ENCODE assay signal across 8 cellular contexts in the genomic region with DNA sequence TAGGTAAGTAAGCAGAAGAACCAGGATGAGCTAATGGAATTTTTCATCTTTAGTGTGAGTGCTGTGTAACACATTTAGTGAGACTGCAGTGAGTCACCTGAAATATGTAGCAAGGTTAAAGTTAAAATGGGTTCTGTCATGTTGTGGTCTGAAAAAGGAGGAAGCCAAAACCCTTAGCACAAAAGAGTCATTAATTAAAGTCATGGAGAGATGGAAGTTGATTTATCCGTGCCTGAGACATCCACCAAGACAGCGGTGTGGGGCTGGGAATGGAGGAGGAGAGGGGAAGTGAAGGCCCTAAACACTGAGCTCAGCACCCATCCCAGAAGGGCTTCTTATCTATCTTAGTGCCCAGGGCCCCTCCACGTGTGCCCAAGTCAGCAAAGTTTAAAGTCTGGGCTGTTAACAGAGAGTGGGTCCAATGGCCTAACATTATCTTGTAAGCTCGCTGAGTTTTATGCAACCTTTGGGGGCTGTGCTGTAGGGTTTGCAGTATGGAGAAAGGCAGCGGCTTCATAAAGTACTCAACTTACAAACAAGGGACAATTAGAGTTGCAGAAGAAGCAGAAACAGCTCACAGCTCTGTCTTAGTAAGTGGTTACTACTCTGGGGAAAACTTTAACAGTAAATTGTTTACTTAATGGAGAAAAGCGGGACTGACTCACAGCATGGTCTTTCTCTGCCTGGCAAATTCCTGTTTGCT. TPM values are rescaled to one million over a fixed set of nuclear protein-coding genes. Genes with fewer than 3 reads are reported as not detected.
DNase-seq lines count a peak whose midpoint lies in the region; ATAC-seq and TF ChIP-seq lines count a peak whose summit lies in the region.

No MANE protein-coding gene starts in this region.

- H3K27ac ChIP-seq in HCT116 (ENCODE audit: low read depth, low read length) (no peak overlapping the region), SK-N-SH (ENCODE audit: low read depth in 2 of 2, low read length in 1 of 2) (peak overlapping the region; percentile 4 to 83; a peak in 3 of 4 replicates), esophagus squamous epithelium (peak overlapping the region; percentile 62 to 78 (median 71))

- H2AFZ ChIP-seq in HCT116 (ENCODE audit: low read depth, low read length, poor library complexity, severe bottlenecking) (no peak overlapping the region), SK-N-SH (ENCODE audit: low read depth) (peak overlapping the region; percentile 71)

- H3K36me3 ChIP-seq in HCT116 (ENCODE audit: control insufficient read depth in 1 of 2, insufficient read depth in 2 of 2, low read length in 2 of 2), result peaks cover 18 to 20% of the 10 kb centered on the region in 2 experiments; a peak in 3 of 4 replicates
- H3K36me3 ChIP-seq in SK-N-SH (replicated peaks in 1 of 2; ENCODE audit: control insufficient read depth in 1 of 2, insufficient read depth in 2 of 2, low read length in 1 of 2), result no peaks in the 10 kb centered on the region
- H3K36me3 ChIP-seq in esophagus squamous epithelium, result peaks cover 0 to 44% (median 0%) of the 10 kb centered on the region in 3 donors

- H3K9me2 ChIP-seq in HCT116 (ENCODE audit: insufficient read depth) (no peaks in the 10 kb centered on the region), SK-N-SH (no peaks in the 10 kb centered on the region)

- H3K4me3 Mint-ChIP-seq in stimulated activated naive B cell treated with anti-CD40 and anti-IgM and Interleukin-4, amounts not matched to agents 10 μg/mL and 1 μg/mL and 100 μg/mL, for 72 hours, result no peak overlapping the region
- H3K4me3 Mint-ChIP-seq in stimulated activated memory B cell treated with anti-CD40 and anti-IgM and Interleukin-4, amounts not matched to agents 10 μg/mL and 1 μg/mL and 100 μg/mL, for 72 hours, result no peak overlapping the region
- H3K4me3 Mint-ChIP-seq in activated CD4-positive, alpha-beta T cell treated with anti-CD3 and anti-CD28 coated beads, Interleukin-2, amount 10 ng/mL, durations not matched to agents 7 days and 5 days, result no peak overlapping the region

- H3K79me2 ChIP-seq in HCT116 (ENCODE audit: insufficient read depth, low read length), result peaks cover 74% of the 10 kb centered on the region
- no peaks in the 10 kb centered on the region for H3K79me2 ChIP-seq in SK-N-SH (ENCODE audit: insufficient read depth)

- TF ChIP-seq EP300 in SK-N-SH (IDR thresholded peaks at IDR 0.05; ENCODE audit: borderline replicate concordance in 1 of 2, low read depth in 1 of 2, low read length in 1 of 2), result peak; percentile 32 to 81; a peak in 3 of 4 replicates

- H3K27me3 Mint-ChIP-seq in stimulated activated naive B cell treated with anti-CD40 and anti-IgM and Interleukin-4, amounts not matched to agents 10 μg/mL and 1 μg/mL and 100 μg/mL, for 72 hours, result no peaks in the 10 kb centered on the region
- no peaks in the 10 kb centered on the region for H3K27me3 Mint-ChIP-seq in stimulated activated memory B cell treated with anti-CD40 and anti-IgM and Interleukin-4, amounts not matched to agents 10 μg/mL and 1 μg/mL and 100 μg/mL, for 72 hours
- H3K27me3 Mint-ChIP-seq in activated CD4-positive, alpha-beta T cell treated with anti-CD3 and anti-CD28 coated beads, Interleukin-2, amount 10 ng/mL, durations not matched to agents 7 days and 5 days, result no peaks in the 10 kb centered on the region

- H3F3A ChIP-seq in SK-N-SH (replicated peaks; ENCODE audit: insufficient read depth), result peaks cover 11% of the 10 kb centered on the region

- no peaks in the 10 kb centered on the region for H3K9me3 Mint-ChIP-seq in stimulated activated naive B cell treated with anti-CD40 and anti-IgM and Interleukin-4, amounts not matched to agents 10 μg/mL and 1 μg/mL and 100 μg/mL, for 72 hours
- H3K9me3 Mint-ChIP-seq in stimulated activated memory B cell treated with anti-CD40 and anti-IgM and Interleukin-4, amounts not matched to agents 10 μg/mL and 1 μg/mL and 100 μg/mL, for 72 hours, result no peaks in the 10 kb centered on the region
- H3K9me3 Mint-ChIP-seq in activated CD4-positive, alpha-beta T cell treated with anti-CD3 and anti-CD28 coated beads, Interleukin-2, amount 10 ng/mL, durations not matched to agents 7 days and 5 days, result no peaks in the 10 kb centered on the region

- H3K27me3 ChIP-seq in HCT116 (ENCODE audit: insufficient read depth, low read length) (no peaks in the 10 kb centered on the region), SK-N-SH (ENCODE audit: insufficient read depth) (no peaks in the 10 kb centered on the region), esophagus squamous epithelium (no peaks in the 10 kb centered on the region)

- no peak overlapping the region for H3K4me2 ChIP-seq in HCT116 (ENCODE audit: low read length)
- 0 out of 2 replicates have a peak overlapping the region, but pooled peaks have one; percentile 55 for H3K4me2 ChIP-seq in SK-N-SH

- intact Hi-C loops in HCT116 (cut with micrococcal nuclease), result no loop called here
- intact Hi-C loops in esophagus squamous epithelium (cut with DNase I), result no loop called here

- RAD21 ChIA-PET in HCT116 (lab: Charles Lee; ENCODE audit: low non-redundant PET in 1 of 2, low total read pairs in 2 of 2, uncharacterized antibody in 2 of 2, unreplicated experiment in 2 of 2), result no interaction called here

- 0 out of 2 replicates have a peak, but pooled peaks cover 4% of the 10 kb centered on the region for H4K20me1 ChIP-seq in HCT116 (ENCODE audit: insufficient read depth)
- H4K20me1 ChIP-seq in SK-N-SH (ENCODE audit: insufficient read depth), result no peaks in the 10 kb centered on the region

- no peak overlapping the region for H3K4me3 ChIP-seq in HCT116 (replicated peaks in 1 of 2; ENCODE audit: low read depth in 1 of 2, low read length in 2 of 2)
- H3K4me3 ChIP-seq in SK-N-SH (ENCODE audit: low read depth in 2 of 2, low read length in 1 of 2), result no peak overlapping the region
- H3K4me3 ChIP-seq in esophagus squamous epithelium, result no peak overlapping the region

- peak overlapping the region; percentile 3 for H3K27ac Mint-ChIP-seq in stimulated activated naive B cell treated with anti-CD40 and anti-IgM and Interleukin-4, amounts not matched to agents 10 μg/mL and 1 μg/mL and 100 μg/mL, for 72 hours
- H3K27ac Mint-ChIP-seq in stimulated activated memory B cell treated with anti-CD40 and anti-IgM and Interleukin-4, amounts not matched to agents 10 μg/mL and 1 μg/mL and 100 μg/mL, for 72 hours, result no peak overlapping the region
- no peak overlapping the region for H3K27ac Mint-ChIP-seq in activated CD4-positive, alpha-beta T cell treated with anti-CD3 and anti-CD28 coated beads, Interleukin-2, amount 10 ng/mL, durations not matched to agents 7 days and 5 days

- TF ChIP-seq CTCF in HCT116 (IDR thresholded peaks at IDR 0.05 in 2 of 3, conservative IDR thresholded peaks at IDR 0.05 in 1 of 3; ENCODE audit: borderline replicate concordance in 1 of 3, insufficient read depth in 1 of 3, low read depth in 2 of 3, low read length in 2 of 3) (no peak), SK-N-SH (IDR thresholded peaks at IDR 0.05) (no peak), esophagus squamous epithelium (IDR thresholded peaks at IDR 0.05) (no peak)

- H3K4me1 ChIP-seq in HCT116 (ENCODE audit: control insufficient read depth in 1 of 2, insufficient read depth in 2 of 2, low read length in 2 of 2) (peaks cover under 1 to 3% of the 10 kb centered on the region in 2 experiments; a peak in 2 of 4 replicates), SK-N-SH (ENCODE audit: control insufficient read depth in 1 of 2, insufficient read depth in 2 of 2, low read depth in 1 of 2, low read length in 1 of 2) (peaks cover 0 to 10% of the 10 kb centered on the region in 2 experiments; a peak in 2 of 4 replicates), esophagus squamous epithelium (peaks cover 5 to 49% (median 17%) of the 10 kb centered on the region in 3 donors)

- H3K9me3 ChIP-seq in HCT116 (ENCODE audit: control insufficient read depth in 1 of 2, insufficient read depth in 1 of 2, low read depth in 1 of 2, low read length in 2 of 2), result no peaks in the 10 kb centered on the region
- H3K9me3 ChIP-seq in SK-N-SH, result no peaks in the 10 kb centered on the region
- H3K9me3 ChIP-seq in esophagus squamous epithelium, result no peaks in the 10 kb centered on the region

- 45% methylated on average over 6 of the region's 6 CpGs for WGBS in SK-N-SH (ENCODE audit: low lambda C conversion rate)
- 29 to 33% methylated on average over 6 of the region's 6 CpGs for WGBS in esophagus squamous epithelium, 2 donors

- peaks cover 0 to 3% of the 10 kb centered on the region in 2 donors for H3K4me1 Mint-ChIP-seq in stimulated activated naive B cell treated with anti-CD40 and anti-IgM and Interleukin-4, amounts not matched to agents 10 μg/mL and 1 μg/mL and 100 μg/mL, for 72 hours
- H3K4me1 Mint-ChIP-seq in stimulated activated memory B cell treated with anti-CD40 and anti-IgM and Interleukin-4, amounts not matched to agents 10 μg/mL and 1 μg/mL and 100 μg/mL, for 72 hours, result no peaks in the 10 kb centered on the region
- H3K4me1 Mint-ChIP-seq in activated CD4-positive, alpha-beta T cell treated with anti-CD3 and anti-CD28 coated beads, Interleukin-2, amount 10 ng/mL, durations not matched to agents 7 days and 5 days, result peaks cover 20% of the 10 kb centered on the region

- H3K36me3 Mint-ChIP-seq in stimulated activated naive B cell treated with anti-CD40 and anti-IgM and Interleukin-4, amounts not matched to agents 10 μg/mL and 1 μg/mL and 100 μg/mL, for 72 hours, result no peaks in the 10 kb centered on the region
- peaks cover 16% of the 10 kb centered on the region for H3K36me3 Mint-ChIP-seq in stimulated activated memory B cell treated with anti-CD40 and anti-IgM and Interleukin-4, amounts not matched to agents 10 μg/mL and 1 μg/mL and 100 μg/mL, for 72 hours
- H3K36me3 Mint-ChIP-seq in activated CD4-positive, alpha-beta T cell treated with anti-CD3 and anti-CD28 coated beads, Interleukin-2, amount 10 ng/mL, durations not matched to agents 7 days and 5 days (ENCODE audit: low read depth), result peaks cover 27% of the 10 kb centered on the region

- POLR2A ChIA-PET in HCT116 (lab: Charles Lee) (no interaction called here), SK-N-SH (lab: Yijun Ruan, JAX) (no interaction called here)
- POLR2A ChIA-PET in activated CD4-positive, alpha-beta T cell treated with anti-CD3 and anti-CD28 coated beads, Interleukin-2, amount 10 ng/mL, durations not matched to agents 7 days and 5 days (lab: Charles Lee), result no interaction called here

- TF ChIP-seq RAD21 in HCT116 (IDR thresholded peaks at IDR 0.05; ENCODE audit: low read depth) (no peak), SK-N-SH (IDR thresholded peaks at IDR 0.05; ENCODE audit: low read length) (no peak)

- BruUV-seq in HCT116 (replicated peaks; lab: Mats Ljungman, UMichigan), result no TSS peak

- TF ChIP-seq POLR2A in HCT116 (IDR thresholded peaks at IDR 0.05; ENCODE audit: borderline replicate concordance, extremely low read depth, insufficient read depth, insufficient read length) (no peak), esophagus squamous epithelium (IDR thresholded peaks at IDR 0.05) (no peak)

- DNase-seq in HCT116 (ENCODE audit: low read depth, low spot score), result no peak
- DNase-seq in SK-N-SH, result no peak
- DNase-seq in esophagus squamous epithelium (lab: John Stamatoyannopoulos, UW), result no peak
- DNase-seq in stimulated activated naive B cell treated with anti-CD40 and anti-IgM and Interleukin-4, amounts not matched to agents 10 μg/mL and 1 μg/mL and 100 μg/mL, for 72 hours, result no peak
- DNase-seq in nucleus accumbens (lab: John Stamatoyannopoulos, UW), result no peak
- no peak for DNase-seq in activated CD4-positive, alpha-beta T cell treated with anti-CD3 and anti-CD28 coated beads, Interleukin-2, amount 10 ng/mL, durations not matched to agents 7 days and 5 days

- ATAC-seq in HCT116, result peak; percentile 27; the same call in 1 of the 2 replicates
- peak in 1 of 2 donors; percentile 27 for ATAC-seq in stimulated activated naive B cell treated with anti-CD40 and anti-IgM and Interleukin-4, amounts not matched to agents 10 μg/mL and 1 μg/mL and 100 μg/mL, for 72 hours (replicated peaks)
- ATAC-seq in stimulated activated memory B cell treated with anti-CD40 and anti-IgM and Interleukin-4, amounts not matched to agents 10 μg/mL and 1 μg/mL and 100 μg/mL, for 72 hours, result no peak
- ATAC-seq in GM18858 (IDR thresholded peaks at IDR 0.05; ENCODE audit: unreplicated experiment), result no peak

- CTCF ChIA-PET in HCT116 (lab: Charles Lee) (no interaction called here), SK-N-SH (lab: Yijun Ruan, JAX) (interaction anchor here (0.7 to 2.3 kb wide), 5 partner anchors 10 to 136 kb away, joined by 3 to 7 read pairs (median 4); a partner anchor contains a TSS)
- CTCF ChIA-PET in activated CD4-positive, alpha-beta T cell treated with anti-CD3 and anti-CD28 coated beads, Interleukin-2, amount 10 ng/mL, durations not matched to agents 7 days and 5 days (lab: Charles Lee), result interaction anchor here (0.7 to 2.8 kb wide), 4 partner anchors 9 to 128 kb away, joined by 3 to 21 read pairs (median 4); a partner anchor contains a TSS

- H3K9ac ChIP-seq in HCT116 (ENCODE audit: low read length) (no peak overlapping the region), SK-N-SH (peak overlapping the region; percentile 54)

RNA-seq across cellular contexts. Expression of a gene that starts 9.3 kb away (rescaled TPM):
- total RNA-seq in HCT116 (2021; ENCODE audit: unreplicated experiment) (90.0 TPM), esophagus squamous epithelium (10 to 100 TPM; 31.7 to 63.7 (median 47.1) TPM)
- 45.6 and 51.7 TPM in 2 replicates for polyA plus RNA-seq in HCT116 (2012)
- 23.3 and 25.9 TPM in 2 replicates for polyA plus RNA-seq in SK-N-SH (2012; rRNA removed)
- polyA plus RNA-seq in SK-N-SH (2012; cell fraction: cytosol; rRNA removed), result 11.0 and 12.9 TPM in 2 replicates
- polyA plus RNA-seq in SK-N-SH (2012; cell fraction: nucleus; rRNA removed), result 126 and 148 TPM in 2 replicates
- total RNA-seq in activated CD4-positive, alpha-beta T cell treated with anti-CD3 and anti-CD28 coated beads, Interleukin-2, amount 10 ng/mL, durations not matched to agents 7 days and 5 days, result 10 to 100 TPM; 67.2 to 70.3 TPM

RNA-seq across cellular contexts. Expression of a gene that starts 45.7 kb away (rescaled TPM):
- total RNA-seq in HCT116 (2021; ENCODE audit: unreplicated experiment), result 245 TPM
- 197 and 211 TPM in 2 replicates for polyA plus RNA-seq in HCT116 (2012)
- polyA plus RNA-seq in SK-N-SH (2012; rRNA removed), result 92.1 and 101 TPM in 2 replicates
- 106 and 113 TPM in 2 replicates for polyA plus RNA-seq in SK-N-SH (2012; cell fraction: cytosol; rRNA removed)
- polyA plus RNA-seq in SK-N-SH (2012; cell fraction: nucleus; rRNA removed), result 41.9 and 43.5 TPM in 2 replicates
- 10 to 100 TPM in 3 of 4 donors, 1 to 10 TPM in 1; 6.7 to 29.6 (median 21.3) TPM for total RNA-seq in esophagus squamous epithelium
- total RNA-seq in activated CD4-positive, alpha-beta T cell treated with anti-CD3 and anti-CD28 coated beads, Interleukin-2, amount 10 ng/mL, durations not matched to agents 7 days and 5 days, result 100 to 1,000 TPM; 421 to 478 TPM
